In genomic region chr5:34021370-34021769, GRCh38 we compare ENCODE assay signal across 2 cellular contexts. TPM values are rescaled to one million over a fixed set of nuclear protein-coding genes. Genes with fewer than 3 reads are reported as not detected.
"Had no signal": no experiment of that assay in that cellular context is flagged by ENCODE, and none has a peak within 500 bp of the region (broad histone marks: within the 10 kb centered on the region; RNA-seq: fewer than 3 reads in every experiment).

No MANE protein-coding gene starts in this region.

RNA-seq across cellular contexts. Expression of gene SLC45A2, which starts 36.9 kb away (rescaled TPM):
- total RNA-seq: foreskin keratinocyte had no signal
- polyA plus RNA-seq: foreskin keratinocyte, ovary had no signal
